ENCODE assay signal across 1 cellular context in the genomic region with DNA sequence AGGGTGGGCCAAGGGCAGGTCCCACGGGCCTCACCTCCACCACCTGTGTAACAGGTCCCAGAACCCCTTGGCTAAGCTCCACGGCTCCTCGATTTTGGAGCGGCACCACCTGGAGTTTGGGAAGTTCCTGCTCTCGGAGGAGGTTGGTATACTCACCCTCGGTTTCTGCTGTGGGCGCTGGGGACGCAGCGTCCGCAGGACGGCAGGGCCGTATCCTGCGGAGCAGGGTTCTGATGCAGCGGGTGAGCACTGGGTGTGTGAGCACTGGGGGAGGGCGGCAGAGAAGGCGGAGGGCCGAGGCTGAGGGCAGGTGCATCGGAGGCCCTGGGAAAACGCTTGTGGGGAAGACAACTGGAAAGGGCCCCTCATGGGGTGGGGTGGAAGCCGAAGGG.
TF ChIP-seq lines count a peak whose summit lies in the region.

No MANE protein-coding gene starts in this region.

TF ChIP-seq in SK-N-SH treated with all-trans-retinoic acid at 6 μM for 48 hours, 23 proteins besides CTCF, POLR2A, EP300 and RAD21 (continued from another document):
- TF ChIP-seq TOX (CRISPR knock-in tag; IDR thresholded peaks at IDR 0.05; ENCODE audit: borderline replicate concordance) (no peak), TCF4 (CRISPR knock-in tag; IDR thresholded peaks at IDR 0.05; ENCODE audit: borderline replicate concordance) (no peak), RARB (CRISPR knock-in tag; IDR thresholded peaks at IDR 0.05) (no peak), PPARA (CRISPR knock-in tag; IDR thresholded peaks at IDR 0.05; ENCODE audit: borderline replicate concordance) (no peak)
